Comparison of ENCODE assay signal across 10 cellular contexts in genomic region chr2:101983928-101984327, GRCh38. TPM values are rescaled to one million over a fixed set of nuclear protein-coding genes. Genes with fewer than 3 reads are reported as not detected.
DNase-seq lines count a peak whose midpoint lies in the region; ATAC-seq and TF ChIP-seq lines count a peak whose summit lies in the region.
"Had no signal": no experiment of that assay in that cellular context is flagged by ENCODE, and none has a peak within 500 bp of the region (broad histone marks: within the 10 kb centered on the region; RNA-seq: fewer than 3 reads in every experiment).

No MANE protein-coding gene starts in this region.

- H3K4me1 Mint-ChIP-seq in activated CD4-positive, alpha-beta T cell treated with anti-CD3 and anti-CD28 coated beads for 36 hours = peaks cover 16% of the 10 kb centered on the region

- in situ Hi-C loops in transverse colon (cut with MboI; ENCODE audit: low pct_ligation_motif_present in 1 of 4, low pct_unique_long_range_greater_than_20kb in 1 of 4, low sequenced_read_pairs in 3 of 4) = no loop called here

- TF ChIP-seq CTCF in VCaP (conservative IDR thresholded peaks at IDR 0.05) = peak; percentile 75
- TF ChIP-seq CTCF in transverse colon (IDR thresholded peaks at IDR 0.05) = peak; percentile 16 to 53 (median 41)

- CTCF ChIA-PET in activated CD4-positive, alpha-beta T cell treated with anti-CD3 and anti-CD28 coated beads for 36 hours (lab: Charles Lee) = no interaction called here

- 71 to 79% methylated on average over 2 of the region's 2 CpGs for WGBS in transverse colon (ENCODE audit: low coverage in 1 of 2), 2 donors

- DNase-seq in SIG-M5 treated with dmso at 0.1 percent for 504 hours (lab: John Stamatoyannopoulos, UW; ENCODE audit: unreplicated experiment) (peak; percentile 13), SIG-M5 (lab: John Stamatoyannopoulos, UW) (no peak), hepatic stellate cell (ENCODE audit: low spot score) (peak; percentile 37), transverse colon (no peak), NCI-H146 (lab: John Stamatoyannopoulos, UW) (no peak)
- no peak for DNase-seq in activated CD4-positive, alpha-beta T cell treated with anti-CD3 and anti-CD28 coated beads for 36 hours
- DNase-seq: body of pancreas; CD4-positive, alpha-beta T cell had no signal

- H3K27me3 ChIP-seq in transverse colon = no peaks in the 10 kb centered on the region
- H3K27me3 ChIP-seq: body of pancreas had no signal

- intact Hi-C loops in transverse colon (cut with DNase I; ENCODE audit: low total_unique reads) = loop anchor here (10.0 kb wide), 1 partner anchor 99 kb away; no protein-coding TSS in a partner anchor
- intact Hi-C loops in activated CD4-positive, alpha-beta T cell treated with anti-CD3 and anti-CD28 coated beads for 36 hours (cut with DNase I, micrococcal nuclease) = loop anchor here in 1 of 2 experiments (10.0 kb wide), 1 partner anchor 639 kb away; no protein-coding TSS in a partner anchor

- H3K9me3 ChIP-seq in transverse colon = no peaks in the 10 kb centered on the region
- H3K9me3 ChIP-seq: body of pancreas had no signal

- no peaks in the 10 kb centered on the region for H3K36me3 ChIP-seq in transverse colon

- TF ChIP-seq EP300 in transverse colon (IDR thresholded peaks at IDR 0.05; ENCODE audit: low read depth) = no peak

- H3K27ac Mint-ChIP-seq in activated CD4-positive, alpha-beta T cell treated with anti-CD3 and anti-CD28 coated beads for 36 hours = no peak overlapping the region
- H3K27ac Mint-ChIP-seq: CD4-positive, alpha-beta T cell had no signal

- H3K4me3 ChIP-seq in transverse colon = no peak overlapping the region
- H3K4me3 ChIP-seq: body of pancreas had no signal

- POLR2A ChIA-PET in activated CD4-positive, alpha-beta T cell treated with anti-CD3 and anti-CD28 coated beads for 36 hours (lab: Charles Lee) = no interaction called here

- no peak overlapping the region for H3K27ac ChIP-seq in VCaP
- H3K27ac ChIP-seq in transverse colon = peak overlapping the region in 1 of 4 donors; percentile 82
- H3K27ac ChIP-seq: body of pancreas had no signal

- no peaks in the 10 kb centered on the region for H3K36me3 Mint-ChIP-seq in activated CD4-positive, alpha-beta T cell treated with anti-CD3 and anti-CD28 coated beads for 36 hours (ENCODE audit: low read depth)

- no peak overlapping the region for H3K4me3 Mint-ChIP-seq in activated CD4-positive, alpha-beta T cell treated with anti-CD3 and anti-CD28 coated beads for 36 hours
- H3K4me3 Mint-ChIP-seq: CD4-positive, alpha-beta T cell had no signal

- H3K27me3 Mint-ChIP-seq in activated CD4-positive, alpha-beta T cell treated with anti-CD3 and anti-CD28 coated beads for 36 hours = no peaks in the 10 kb centered on the region
- H3K27me3 Mint-ChIP-seq: CD4-positive, alpha-beta T cell had no signal

- peaks cover 3 to 45% (median 34%) of the 10 kb centered on the region in 4 donors for H3K4me1 ChIP-seq in transverse colon
- H3K4me1 ChIP-seq: body of pancreas had no signal

- no peak for ATAC-seq in activated CD4-positive, alpha-beta T cell treated with anti-CD3 and anti-CD28 coated beads for 36 hours
- no peak for ATAC-seq in HG03108 (IDR thresholded peaks at IDR 0.05; ENCODE audit: unreplicated experiment)
- ATAC-seq: body of pancreas had no signal

- TF ChIP-seq POLR2A in transverse colon (IDR thresholded peaks at IDR 0.05) = no peak

- no peaks in the 10 kb centered on the region for H3K9me3 Mint-ChIP-seq in activated CD4-positive, alpha-beta T cell treated with anti-CD3 and anti-CD28 coated beads for 36 hours (ENCODE audit: low read depth)
- H3K9me3 Mint-ChIP-seq: CD4-positive, alpha-beta T cell had no signal

RNA-seq across cellular contexts. Expression of gene IL1R2, which starts 7.8 kb away (rescaled TPM):
- total RNA-seq in transverse colon = 10 to 100 TPM in 3 of 4 donors, 1 to 10 TPM in 1; 7.1 to 52.4 (median 29.9) TPM
- total RNA-seq in activated CD4-positive, alpha-beta T cell treated with anti-CD3 and anti-CD28 coated beads for 36 hours = 10 to 100 TPM; 21.4 to 25.4 TPM

Comparison
In these comparisons a context has a peak if more than half of its experiments do, and no peak if none do; other contexts are left out.
1. DNase-seq: peak in SIG-M5 treated with dmso at 0.1 percent for 504 hours (single experiment) and hepatic stellate cell (single experiment); none in SIG-M5 (single experiment), transverse colon (single experiment), NCI-H146 (single experiment) and activated CD4-positive, alpha-beta T cell treated with anti-CD3 and anti-CD28 coated beads for 36 hours (single experiment).